ENCODE assay signal across 7 cellular contexts in genomic region chr1:222813866-222814535, GRCh38. TPM values are rescaled to one million over a fixed set of nuclear protein-coding genes. Genes with fewer than 3 reads are reported as not detected.
DNase-seq lines count a peak whose midpoint lies in the region; ATAC-seq, FAIRE-seq and TF ChIP-seq lines count a peak whose summit lies in the region.

No MANE protein-coding gene starts in this region.

- BruUV-seq in HCT116 (replicated peaks; lab: Mats Ljungman, UMichigan), result no TSS peak

- H3K4me1 ChIP-seq in HCT116 (ENCODE audit: control insufficient read depth in 1 of 2, insufficient read depth in 2 of 2, low read length in 2 of 2) (peaks cover 20 to 44% of the 10 kb centered on the region in 2 experiments), small intestine (ENCODE audit: control insufficient read depth in 2 of 2, insufficient read depth in 1 of 2, low read depth in 1 of 2, low read length in 1 of 2) (peaks cover 0 to 6% of the 10 kb centered on the region in 2 donors)

- CTCF ChIA-PET in HCT116 (lab: Charles Lee), result no interaction called here

- H3K27me3 Mint-ChIP-seq in T-helper 17 cell (peaks cover 11% of the 10 kb centered on the region), glutamatergic neuron (ENCODE audit: unreplicated experiment) (no peaks in the 10 kb centered on the region)

- peak overlapping the region; percentile 75 for H3K4me2 ChIP-seq in HCT116 (ENCODE audit: low read length)

- H3K27ac ChIP-seq in HCT116 (ENCODE audit: low read depth, low read length) (peak overlapping the region; percentile 84; the same call in 1 of the 2 replicates), small intestine (ENCODE audit: low read depth in 1 of 2, low read length in 1 of 2) (peak overlapping the region; percentile 97 to 99)

- DNase-seq in HCT116 (ENCODE audit: low read depth, low spot score) (no peak), T-helper 17 cell (no peak), glutamatergic neuron (peak; percentile 41), small intestine (no peak), COR-L47 (lab: John Stamatoyannopoulos, UW) (no peak)

- POLR2A ChIA-PET in HCT116 (lab: Charles Lee), result no interaction called here

- TF ChIP-seq POLR2A in HCT116 (IDR thresholded peaks at IDR 0.05; ENCODE audit: borderline replicate concordance, extremely low read depth, insufficient read depth, insufficient read length), result no peak

- H3K4me1 Mint-ChIP-seq in T-helper 17 cell (peaks cover 18% of the 10 kb centered on the region), glutamatergic neuron (ENCODE audit: low read depth, unreplicated experiment) (peaks cover 9% of the 10 kb centered on the region)

- no peak for TF ChIP-seq RAD21 in HCT116 (IDR thresholded peaks at IDR 0.05; ENCODE audit: low read depth)

- H3K9me2 ChIP-seq in HCT116 (ENCODE audit: insufficient read depth), result no peaks in the 10 kb centered on the region

- no peaks in the 10 kb centered on the region for H3K27me3 ChIP-seq in HCT116 (ENCODE audit: insufficient read depth, low read length)
- no peaks in the 10 kb centered on the region for H3K27me3 ChIP-seq in small intestine (ENCODE audit: control insufficient read depth in 2 of 2, insufficient read depth in 2 of 2, low read length in 2 of 2)

- peak overlapping the region; percentile 85 for H3K27ac Mint-ChIP-seq in T-helper 17 cell
- H3K27ac Mint-ChIP-seq in glutamatergic neuron (ENCODE audit: unreplicated experiment), result no peak overlapping the region

- ATAC-seq in HCT116 (peak; percentile 4), T-helper 17 cell (no peak), HG02852 (IDR thresholded peaks at IDR 0.05; ENCODE audit: unreplicated experiment) (no peak), HG03432 (IDR thresholded peaks at IDR 0.05; ENCODE audit: unreplicated experiment) (no peak)

- peaks cover 2% of the 10 kb centered on the region for H3K36me3 Mint-ChIP-seq in T-helper 17 cell (ENCODE audit: low read depth)
- no peaks in the 10 kb centered on the region for H3K36me3 Mint-ChIP-seq in glutamatergic neuron (ENCODE audit: unreplicated experiment)

- H3K4me3 ChIP-seq in HCT116 (replicated peaks in 1 of 2; ENCODE audit: low read depth in 1 of 2, low read length in 2 of 2) (peak overlapping the region; percentile 89 to 94), small intestine (ENCODE audit: low read depth in 1 of 2, low read length in 2 of 2) (peak overlapping the region in 1 of 2 donors; percentile 99)

- no peak for FAIRE-seq in small intestine (lab: Jason Lieb, UNC)

- H3K9me3 ChIP-seq in HCT116 (ENCODE audit: control insufficient read depth in 1 of 2, insufficient read depth in 1 of 2, low read depth in 1 of 2, low read length in 2 of 2) (no peaks in the 10 kb centered on the region), T-helper 17 cell (ENCODE audit: control insufficient read depth, low read length, poor library complexity, severe bottlenecking) (no peaks in the 10 kb centered on the region), small intestine (ENCODE audit: control insufficient read depth, low read depth) (no peaks in the 10 kb centered on the region)

- no peaks in the 10 kb centered on the region for H4K20me1 ChIP-seq in HCT116 (ENCODE audit: insufficient read depth)

- RAD21 ChIA-PET in HCT116 (lab: Charles Lee; ENCODE audit: low non-redundant PET in 1 of 2, low total read pairs in 2 of 2, uncharacterized antibody in 2 of 2, unreplicated experiment in 2 of 2), result no interaction called here

- peaks cover 31% of the 10 kb centered on the region for H3K79me2 ChIP-seq in HCT116 (ENCODE audit: insufficient read depth, low read length)

- WGBS in small intestine, 3 donors, result 58 to 62% (median 59%) methylated on average over 14 of the region's 14 CpGs

- peak overlapping the region; percentile 79 for H2AFZ ChIP-seq in HCT116 (ENCODE audit: low read depth, low read length, poor library complexity, severe bottlenecking)

- no peak for TF ChIP-seq CTCF in HCT116 (IDR thresholded peaks at IDR 0.05 in 2 of 3, conservative IDR thresholded peaks at IDR 0.05 in 1 of 3; ENCODE audit: borderline replicate concordance in 1 of 3, insufficient read depth in 1 of 3, low read depth in 2 of 3, low read length in 2 of 3)
- TF ChIP-seq CTCF in glutamatergic neuron (IDR thresholded peaks at IDR 0.05; ENCODE audit: partially characterized antibody, unreplicated experiment), result no peak

- no peaks in the 10 kb centered on the region for H3K36me3 ChIP-seq in HCT116 (ENCODE audit: control insufficient read depth in 1 of 2, insufficient read depth in 2 of 2, low read length in 2 of 2)
- no peaks in the 10 kb centered on the region for H3K36me3 ChIP-seq in small intestine (ENCODE audit: control insufficient read depth in 2 of 2, insufficient read depth in 2 of 2, low read length in 2 of 2)

- H3K4me3 Mint-ChIP-seq in T-helper 17 cell, result peak overlapping the region; percentile 95
- peak overlapping the region; percentile 91 for H3K4me3 Mint-ChIP-seq in glutamatergic neuron (ENCODE audit: unreplicated experiment)

- H3K9ac ChIP-seq in HCT116 (ENCODE audit: low read length), result peak overlapping the region; percentile 81

- peaks cover 3% of the 10 kb centered on the region for H3K9me3 Mint-ChIP-seq in glutamatergic neuron (ENCODE audit: unreplicated experiment)

- intact Hi-C loops in HCT116 (cut with micrococcal nuclease), result no loop called here

TF ChIP-seq in HCT116, 20 proteins besides CTCF, POLR2A, EP300 and RAD21:
- no peak for TF ChIP-seq EZH2phosphoT487 (IDR thresholded peaks at IDR 0.05; ENCODE audit: borderline replicate concordance)
- peak; percentile 24; the same call in 1 of the 2 replicates for TF ChIP-seq CBX3 (IDR thresholded peaks at IDR 0.05; ENCODE audit: low read depth)
- TF ChIP-seq EGR1 (IDR thresholded peaks at IDR 0.05; ENCODE audit: low read depth), result no peak

RNA-seq across cellular contexts. Expression of gene DISP1, which starts 0.8 kb away (rescaled TPM):
- 4.2 TPM for total RNA-seq in HCT116 (2021; ENCODE audit: unreplicated experiment)
- 2.4 and 2.8 TPM in 2 replicates for polyA plus RNA-seq in HCT116 (2012)
- total RNA-seq in T-helper 17 cell, result 1 to 10 TPM; 1.9 to 2.5 TPM
- 9.6 TPM for total RNA-seq in glutamatergic neuron (ENCODE audit: unreplicated experiment)
- polyA plus RNA-seq in small intestine, result 1 to 10 TPM; 2.3 to 3.8 (median 2.7) TPM
